ENCODE assay signal across 9 cellular contexts in genomic region chr16:79658301-79659001, GRCh38. TPM values are rescaled to one million over a fixed set of nuclear protein-coding genes. Genes with fewer than 3 reads are reported as not detected.
A peak's percentile ranks its signal among the peaks of the same experiment; 100 is the strongest.
DNase-seq lines count a peak whose midpoint lies in the region; ATAC-seq and TF ChIP-seq lines count a peak whose summit lies in the region.
"Had no signal": no experiment of that assay in that cellular context is flagged by ENCODE, and none has a peak within 500 bp of the region (broad histone marks: within the 10 kb centered on the region; RNA-seq: fewer than 3 reads in every experiment).

No MANE protein-coding gene starts in this region.

- in situ Hi-C loops in G401 (cut with HindIII; ENCODE audit: low sequenced_read_pairs): no loop called here
- in situ Hi-C loops in Panc1 (cut with HindIII; ENCODE audit: low pct_unique_long_range_greater_than_20kb, low sequenced_read_pairs): no loop called here

- CTCF ChIA-PET in Panc1 (lab: Charles Lee): interaction anchor here (0.5 kb wide), 1 partner anchor 57 kb away, joined by 5 read pairs; no protein-coding TSS in a partner anchor

- BruUV-seq in Panc1 (replicated peaks; lab: Mats Ljungman, UMichigan): no TSS peak

- no peaks in the 10 kb centered on the region for H3K36me3 ChIP-seq in Panc1 (ENCODE audit: control insufficient read depth, insufficient read depth, low read length)

- POLR2A ChIA-PET in Panc1 (lab: Charles Lee): no interaction called here

- no peak overlapping the region for H3K27ac ChIP-seq in Panc1 (ENCODE audit: low read length)

- no peak overlapping the region for H3K4me3 ChIP-seq in Panc1 (ENCODE audit: low read depth in 2 of 2, low read length in 2 of 2)
- no peak overlapping the region for H3K4me3 ChIP-seq in epithelial cell of proximal tubule (ENCODE audit: low read depth, low read length)

- no peaks in the 10 kb centered on the region for H3K4me1 ChIP-seq in Panc1 (ENCODE audit: control insufficient read depth, insufficient read depth, low read length)

- no peaks in the 10 kb centered on the region for H3K9me3 ChIP-seq in Panc1 (ENCODE audit: control insufficient read depth, insufficient read depth, low read depth, low read length)

- ATAC-seq in Panc1 (peak; percentile 88), GM19351 (IDR thresholded peaks at IDR 0.05; ENCODE audit: unreplicated experiment) (no peak)

- intact Hi-C loops in Panc1 (cut with micrococcal nuclease; ENCODE audit: unreplicated experiment): no loop called here

- no peak for TF ChIP-seq CTCF in Panc1 (IDR thresholded peaks at IDR 0.05)
- TF ChIP-seq CTCF in epithelial cell of proximal tubule (conservative IDR thresholded peaks at IDR 0.05; ENCODE audit: low read depth, low read length): no peak

- no peaks in the 10 kb centered on the region for H3K27me3 ChIP-seq in Panc1 (ENCODE audit: control insufficient read depth, insufficient read depth, low read length)

- DNase-seq in G401 (ENCODE audit: low spot score) (peak; percentile 77), Panc1 (ENCODE audit: low read depth, low spot score) (peak; percentile 35), epithelial cell of proximal tubule (ENCODE audit: low read depth) (peak; percentile 65), renal cortical epithelial cell (ENCODE audit: low read depth) (peak; percentile 91), D341Med (ENCODE audit: low spot score) (no peak), NCI-H1048 (lab: John Stamatoyannopoulos, UW) (no peak), DMS79 treated with DMSO at 0.1 percent for 48 hours (lab: John Stamatoyannopoulos, UW) (no peak)
- DNase-seq: NCI-H2029 had no signal

RNA-seq across cellular contexts. Expression of gene MAF, which starts 57.9 kb away (rescaled TPM):
- total RNA-seq in G401 (2014; rRNA removed; shearing (Covaris generic)): not detected in 2 replicates
- 0.46 TPM for total RNA-seq in Panc1 (2021; ENCODE audit: unreplicated experiment)
- polyA plus RNA-seq in Panc1 (2012; ENCODE audit: insufficient read length): 0.04 TPM
- 0.58 and 7.3 TPM in 2 replicates for total RNA-seq in epithelial cell of proximal tubule
- total RNA-seq in renal cortical epithelial cell: 5.2 and 8.0 TPM in 2 replicates

Comparison
In these comparisons a context has a peak if more than half of its experiments do, and no peak if none do; other contexts are left out.
1. DNase-seq: peak in G401 (single experiment), Panc1 (single experiment), epithelial cell of proximal tubule (single experiment) and renal cortical epithelial cell (single experiment); none in D341Med (single experiment), NCI-H1048 (single experiment) and DMS79 treated with DMSO at 0.1 percent for 48 hours (single experiment).